ENCODE assay signal across 10 cellular contexts in genomic region chr2:21043744-21044532, GRCh38. TPM values are rescaled to one million over a fixed set of nuclear protein-coding genes. Genes with fewer than 3 reads are reported as not detected.
A peak's percentile ranks its signal among the peaks of the same experiment; 100 is the strongest.
DNase-seq lines count a peak whose midpoint lies in the region; ATAC-seq and TF ChIP-seq lines count a peak whose summit lies in the region.
"Had no signal": no experiment of that assay in that cellular context is flagged by ENCODE, and none has a peak within 500 bp of the region (broad histone marks: within the 10 kb centered on the region; RNA-seq: fewer than 3 reads in every experiment).

TSS of gene APOB (minus strand) at chr2:21044073. CDS start at chr2:21043945, 128 bp downstream.

- H3K36me3 ChIP-seq in Caco-2 (ENCODE audit: control insufficient read depth, insufficient read depth, low read length) (peaks cover 8% of the 10 kb centered on the region), osteoblast (ENCODE audit: insufficient read depth, low read length) (no peaks in the 10 kb centered on the region)

- peaks cover 22% of the 10 kb centered on the region for H3K4me1 Mint-ChIP-seq in Caco-2 (ENCODE audit: low read depth, unreplicated experiment)

- TF ChIP-seq CTCF in Caco-2 (IDR thresholded peaks at IDR 0.05; ENCODE audit: insufficient read depth in 1 of 2, low read depth in 1 of 2, low read length in 1 of 2, severe bottlenecking in 1 of 2, unreplicated experiment in 1 of 2) (peak in 1 of 2 experiments; percentile 37), osteoblast (IDR thresholded peaks at IDR 0.05; ENCODE audit: extremely low read depth, low read depth, low read length) (no peak)

- DNase-seq in Caco-2 = peak; percentile 91 to 94
- peak; percentile 3 for DNase-seq in NCI-H1105 treated with DMSO at 0.1 percent for 48 hours (lab: John Stamatoyannopoulos, UW)
- no peak for DNase-seq in left cardiac atrium
- no peak for DNase-seq in osteoblast (ENCODE audit: insufficient read length, low spot score, missing footprints)
- no peak for DNase-seq in AG08396 (ENCODE audit: low spot score)
- DNase-seq in activated CD4-positive, alpha-beta T cell treated with anti-CD3 and anti-CD28 coated beads, Interleukin-2, amount 50 U/mL, for 4 hours = no peak
- DNase-seq: activated CD4-positive, alpha-beta T cell treated with anti-CD3 and anti-CD28 coated beads, Interleukin-2, amount 50 U/mL, for 1 hour; cortex of kidney had no signal

- peak within 1 kb of the TSS; percentile 82 for H3K4me3 ChIP-seq in Caco-2 (ENCODE audit: low read depth, low read length)
- no peak within 1 kb of the TSS for H3K4me3 ChIP-seq in osteoblast (ENCODE audit: insufficient read depth, low read length)

- no peaks in the 10 kb centered on the region for H4K20me1 ChIP-seq in osteoblast (ENCODE audit: insufficient read depth, low read length)

- CTCF ChIA-PET in Caco-2 (lab: Charles Lee) = interaction anchor here (0.8 to 1.6 kb wide), 4 partner anchors 13 to 121 kb away, joined by 3 to 10 read pairs (median 3); no protein-coding TSS in a partner anchor

- H3K36me3 Mint-ChIP-seq in Caco-2 (ENCODE audit: insufficient read depth, unreplicated experiment) = peaks cover 52% of the 10 kb centered on the region

- no peak within 1 kb of the TSS for H2AFZ ChIP-seq in osteoblast (ENCODE audit: low read length)

- H3K4me1 ChIP-seq in Caco-2 (peaks cover 18% of the 10 kb centered on the region), osteoblast (ENCODE audit: insufficient read depth, low read length) (no peaks in the 10 kb centered on the region)

- peak within 1 kb of the TSS; percentile 91 for H3K4me3 Mint-ChIP-seq in Caco-2 (ENCODE audit: unreplicated experiment)

- no peak within 1 kb of the TSS for H3K27ac ChIP-seq in osteoblast (ENCODE audit: low read depth, low read length)

- H3K9me3 Mint-ChIP-seq in Caco-2 (ENCODE audit: unreplicated experiment) = no peaks in the 10 kb centered on the region

- intact Hi-C loops in Caco-2 (cut with micrococcal nuclease; ENCODE audit: unreplicated experiment) = loop anchor here (1.0 to 5.0 kb wide), 9 partner anchors 12 to 367 kb away; no protein-coding TSS in a partner anchor
- intact Hi-C loops in left cardiac atrium (cut with DNase I) = loop anchor here (2.0 to 10.0 kb wide), 2 partner anchors 271 to 273 kb away; no protein-coding TSS in a partner anchor

- H3K4me2 ChIP-seq in osteoblast (ENCODE audit: insufficient read depth, low read length) = peak within 1 kb of the TSS; percentile 49

- BruUV-seq in Caco-2 (replicated peaks; lab: Mats Ljungman, UMichigan) = no TSS peak

- no peaks in the 10 kb centered on the region for H3K27me3 Mint-ChIP-seq in Caco-2 (ENCODE audit: insufficient read depth, unreplicated experiment)

- no peaks in the 10 kb centered on the region for H3K27me3 ChIP-seq in Caco-2 (replicated peaks; ENCODE audit: control insufficient read depth, insufficient read depth, low read length)
- peaks cover 6% of the 10 kb centered on the region for H3K27me3 ChIP-seq in osteoblast (ENCODE audit: insufficient read depth, low read length)

- H3K79me2 ChIP-seq in osteoblast (ENCODE audit: insufficient read depth, low read length) = no peaks in the 10 kb centered on the region

- no peaks in the 10 kb centered on the region for H3K9me3 ChIP-seq in Caco-2
- no peaks in the 10 kb centered on the region for H3K9me3 ChIP-seq in osteoblast (ENCODE audit: low read depth, low read length)

- peak; percentile 16 to 44 for ATAC-seq in left cardiac atrium
- ATAC-seq in GM19351 (IDR thresholded peaks at IDR 0.05; ENCODE audit: unreplicated experiment) = no peak
- no peak for ATAC-seq in GM19455 (IDR thresholded peaks at IDR 0.05; ENCODE audit: unreplicated experiment)

- H3K27ac Mint-ChIP-seq in Caco-2 (ENCODE audit: unreplicated experiment) = peak within 1 kb of the TSS; percentile 89

- POLR2A ChIA-PET in Caco-2 (lab: Charles Lee) = no interaction called here

RNA-seq across cellular contexts. Expression of gene APOB, which starts in this region (rescaled TPM):
- 190 and 234 TPM in 2 replicates for total RNA-seq in Caco-2 (2022)
- total RNA-seq in left cardiac atrium = 10 to 100 TPM; 25.1 to 48.1 TPM
- under 0.01 TPM in 2 replicates for total RNA-seq in osteoblast

Comparison
In these comparisons a context has a peak if more than half of its experiments do, and no peak if none do; other contexts are left out.
1. RNA of gene APOB (total RNA-seq): 190 to 234 TPM in Caco-2 and 25.1 to 48.1 TPM in left cardiac atrium; under 0.01 TPM in osteoblast; every median in the first group is over 10 times any median in the second.
2. DNase-seq: peak in Caco-2 (2 of 2) and NCI-H1105 treated with DMSO at 0.1 percent for 48 hours (single experiment); none in left cardiac atrium (single experiment), osteoblast (single experiment), AG08396 (single experiment) and activated CD4-positive, alpha-beta T cell treated with anti-CD3 and anti-CD28 coated beads, Interleukin-2, amount 50 U/mL, for 4 hours (0 of 2).
3. ATAC-seq: peak in left cardiac atrium (2 of 2); none in GM19351 (single experiment) and GM19455 (single experiment).